In the genomic region with DNA sequence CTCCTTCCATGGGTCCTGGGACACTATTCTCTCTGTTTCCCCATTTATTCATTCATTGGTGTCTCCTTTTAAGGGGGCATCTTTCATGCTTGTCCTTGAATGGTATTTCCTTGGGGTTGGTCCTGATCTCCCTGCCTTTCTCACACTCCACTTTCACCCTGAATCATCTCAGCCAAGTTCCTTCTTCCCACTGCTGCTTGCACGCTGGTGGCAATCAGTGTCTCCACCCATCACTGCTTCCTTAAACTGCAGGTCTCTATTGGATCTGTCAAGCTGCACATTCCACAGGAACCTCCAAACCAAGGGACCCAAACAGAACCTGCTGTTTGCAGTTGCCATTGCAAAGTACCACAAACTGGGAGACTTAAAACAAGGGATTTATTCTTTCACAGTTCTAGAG, we compare ENCODE assay signal across 24 cellular contexts.
DNase-seq lines count a peak whose midpoint lies in the region; ATAC-seq, FAIRE-seq and TF ChIP-seq lines count a peak whose summit lies in the region.
"Had no signal": no experiment of that assay in that cellular context is flagged by ENCODE, and none has a peak within 500 bp of the region (broad histone marks: within the 10 kb centered on the region; RNA-seq: fewer than 3 reads in every experiment).

No MANE protein-coding gene starts in this region.

- H2AFZ ChIP-seq in HepG2 (ENCODE audit: low read length): no peak overlapping the region

- no peaks in the 10 kb centered on the region for H3K79me2 ChIP-seq in HepG2 (ENCODE audit: insufficient read depth, low read length)

- in situ Hi-C loops in HepG2 (cut with HindIII; ENCODE audit: extremely low pct_ligation_motif_present, low pct_unique_long_range_greater_than_20kb): no loop called here

- TF ChIP-seq EP300 in HepG2 (IDR thresholded peaks at IDR 0.05; ENCODE audit: low read depth in 2 of 2, low read length in 2 of 2) (no peak), HepG2 (CRISPR knock-in tag; IDR thresholded peaks at IDR 0.05; ENCODE audit: borderline replicate concordance) (no peak)

- TF ChIP-seq CTCF in right lobe of liver (IDR thresholded peaks at IDR 0.05) (no peak), HepG2 (CRISPR knock-in tag; IDR thresholded peaks at IDR 0.05) (no peak), left lung (IDR thresholded peaks at IDR 0.05) (no peak), foreskin fibroblast (IDR thresholded peaks at IDR 0.05; ENCODE audit: low read depth, low read length) (no peak)

- H3K9ac ChIP-seq in HepG2 (ENCODE audit: insufficient read depth, low read depth, low read length): no peak overlapping the region

- no peaks in the 10 kb centered on the region for H3K36me3 ChIP-seq in right lobe of liver
- no peaks in the 10 kb centered on the region for H3K36me3 ChIP-seq in HepG2 (replicated peaks in 1 of 2; ENCODE audit: control insufficient read depth in 1 of 2, insufficient read depth in 2 of 2, low read length in 2 of 2)
- no peaks in the 10 kb centered on the region for H3K36me3 ChIP-seq in left lung
- H3K36me3 ChIP-seq: MG63 had no signal

- H3K27me3 ChIP-seq in right lobe of liver (no peaks in the 10 kb centered on the region), HepG2 (ENCODE audit: control insufficient read depth in 1 of 2, insufficient read depth in 2 of 2, low read length in 2 of 2) (peaks cover 2 to 43% of the 10 kb centered on the region in 2 experiments; a peak in 3 of 5 replicates), left lung (peaks cover 0 to 21% of the 10 kb centered on the region in 2 donors)

- no TSS peak for BruUV-seq in HepG2 (replicated peaks; lab: Mats Ljungman, UMichigan)

- DNase-seq in right lobe of liver (peak in 1 of 3 donors; percentile 27), HepG2 (ENCODE audit: low spot score) (no peak), NOMO-1 treated with dmso at 0.1 percent for 144 hours (lab: John Stamatoyannopoulos, UW; ENCODE audit: unreplicated experiment) (peak; percentile 18), left lung (peak in 1 of 2 donors; percentile 2), foreskin fibroblast (no peak), epidermal melanocyte (ENCODE audit: insufficient read length, low spot score) (no peak)
- no peak for DNase-seq in activated CD4-positive, alpha-beta T cell treated with anti-CD3 and anti-CD28 coated beads for 1 hour
- DNase-seq: AML-193; CD4-positive, CD25-positive, alpha-beta regulatory T cell; DMS79; GOT3; MG63; NCI-H1105 treated with DMSO at 0.1 percent for 48 hours; NCI-H2029 treated with DMSO at 0.1 percent for 48 hours; NCI-H226; NCI-H510A treated with DMSO at 0.1 percent for 48 hours; NCI-H748 treated with DMSO at 0.1 percent for 48 hours; NK-92 treated with Interleukin-12 subunit alpha and Interleukin-12 subunit beta, amount 100 ng/mL, for 24 hours; PC-3; Right ventricle myocardium superior had no signal

- H3K4me1 ChIP-seq in right lobe of liver (no peaks in the 10 kb centered on the region), HepG2 (ENCODE audit: insufficient read depth, low read length) (no peaks in the 10 kb centered on the region), left lung (peaks cover 0 to 27% of the 10 kb centered on the region in 2 donors)

- H4K20me1 ChIP-seq in HepG2 (ENCODE audit: insufficient read depth, low read length): no peaks in the 10 kb centered on the region

- no peak for TF ChIP-seq POLR2A in right lobe of liver (IDR thresholded peaks at IDR 0.05)
- no peak for TF ChIP-seq POLR2A in HepG2 (IDR thresholded peaks at IDR 0.05; ENCODE audit: insufficient read depth in 1 of 2, low read depth in 2 of 2, low read length in 2 of 2)

- 10% methylated on average over 1 of the region's 1 CpG for WGBS in right lobe of liver (ENCODE audit: insufficient coverage, low coverage, low lambda C conversion rate, missing lambda C conversion rate)
- 0% methylated on average over 1 of the region's 1 CpG for WGBS in HepG2 (ENCODE audit: low lambda C conversion rate)

- no peak for TF ChIP-seq RAD21 in HepG2 (CRISPR knock-in tag; IDR thresholded peaks at IDR 0.05)

- H3K4me2 ChIP-seq in HepG2 (ENCODE audit: low read depth, low read length): no peak overlapping the region

- CTCF ChIA-PET in HepG2 (lab: Yijun Ruan, JAX; ENCODE audit: low intra/inter-chr PET ratio, low total read pairs): no interaction called here

- H3K9me3 ChIP-seq in right lobe of liver: no peaks in the 10 kb centered on the region
- H3K9me3 ChIP-seq in HepG2 (ENCODE audit: low read length): peaks cover 12% of the 10 kb centered on the region
- peaks cover 0 to 16% of the 10 kb centered on the region in 2 donors for H3K9me3 ChIP-seq in left lung

- POLR2A ChIA-PET in HepG2 (lab: Yijun Ruan, JAX): no interaction called here

- H3K27ac ChIP-seq in right lobe of liver (no peak overlapping the region), HepG2 (ENCODE audit: extremely low read length, insufficient read depth, low read length) (no peak overlapping the region), left lung (no peak overlapping the region)
- H3K27ac ChIP-seq: SK-N-MC had no signal

- ATAC-seq in right lobe of liver (peak in 3 of 4 donors; percentile 36 to 54 (median 50)), HepG2 (no peak), left lung (peak; percentile 43)
- ATAC-seq: HCT116, K562, PC-3 had no signal

- intact Hi-C loops in right lobe of liver (cut with DNase I): no loop called here
- intact Hi-C loops in HepG2 (cut with micrococcal nuclease; ENCODE audit: unreplicated experiment): no loop called here
- intact Hi-C loops in left lung (cut with DNase I): no loop called here

- H3K4me3 ChIP-seq in right lobe of liver (no peak overlapping the region), HepG2 (replicated peaks in 1 of 3; ENCODE audit: insufficient read depth in 1 of 3, low read depth in 2 of 3, low read length in 3 of 3) (no peak overlapping the region), left lung (no peak overlapping the region), foreskin fibroblast (ENCODE audit: low read depth in 1 of 2, low read length in 2 of 2) (no peak overlapping the region)
- H3K4me3 ChIP-seq: K562, MG63, SK-N-MC had no signal

- no peak for FAIRE-seq in HepG2 (lab: Jason Lieb, UNC)
- FAIRE-seq: GM19239, K562 had no signal

TF ChIP-seq in HepG2, 621 proteins besides CTCF, POLR2A, EP300 and RAD21:
- TF ChIP-seq CCAR2 (optimal IDR thresholded peaks at IDR 0.05; ENCODE audit: low read depth, low read length) (no peak), ARNTL (CRISPR knock-in tag; IDR thresholded peaks at IDR 0.05) (no peak), ZNF460 (CRISPR knock-in tag; IDR thresholded peaks at IDR 0.05; ENCODE audit: borderline replicate concordance) (no peak), BRCA1 (CRISPR knock-in tag; IDR thresholded peaks at IDR 0.05) (no peak), ZNF136 (CRISPR knock-in tag; IDR thresholded peaks at IDR 0.05; ENCODE audit: low read depth) (no peak), ZNF574 (CRISPR knock-in tag; IDR thresholded peaks at IDR 0.05) (no peak)
- TF ChIP-seq, protein P1, sequence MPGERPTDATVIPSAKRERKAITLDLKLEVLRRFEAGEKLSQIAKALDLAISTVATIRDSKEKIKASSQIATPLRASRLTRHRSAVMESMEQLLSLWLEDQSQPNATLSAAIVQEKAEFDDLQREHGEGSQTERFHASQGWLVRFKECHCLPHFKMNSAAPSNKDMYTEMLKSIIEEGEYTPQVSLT (CRISPR knock-in tag; IDR thresholded peaks at IDR 0.05; ENCODE audit: borderline replicate concordance, low read depth): no peak
- TF ChIP-seq, protein P2, sequence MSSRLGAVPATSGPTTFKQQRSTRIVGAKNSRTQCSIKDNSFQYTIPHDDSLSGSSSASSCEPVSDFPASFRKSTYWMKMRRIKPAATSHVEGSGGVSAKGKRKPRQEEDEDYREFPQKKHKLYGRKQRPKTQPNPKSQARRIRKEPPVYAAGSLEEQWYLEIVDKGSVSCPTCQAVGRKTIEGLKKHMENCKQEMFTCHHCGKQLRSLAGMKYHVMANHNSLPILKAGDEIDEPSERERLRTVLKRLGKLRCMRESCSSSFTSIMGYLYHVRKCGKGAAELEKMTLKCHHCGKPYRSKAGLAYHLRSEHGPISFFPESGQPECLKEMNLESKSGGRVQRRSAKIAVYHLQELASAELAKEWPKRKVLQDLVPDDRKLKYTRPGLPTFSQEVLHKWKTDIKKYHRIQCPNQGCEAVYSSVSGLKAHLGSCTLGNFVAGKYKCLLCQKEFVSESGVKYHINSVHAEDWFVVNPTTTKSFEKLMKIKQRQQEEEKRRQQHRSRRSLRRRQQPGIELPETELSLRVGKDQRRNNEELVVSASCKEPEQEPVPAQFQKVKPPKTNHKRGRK (CRISPR knock-in tag; IDR thresholded peaks at IDR 0.05): no peak
